ENCODE assay signal across 27 cellular contexts in the genomic region with DNA sequence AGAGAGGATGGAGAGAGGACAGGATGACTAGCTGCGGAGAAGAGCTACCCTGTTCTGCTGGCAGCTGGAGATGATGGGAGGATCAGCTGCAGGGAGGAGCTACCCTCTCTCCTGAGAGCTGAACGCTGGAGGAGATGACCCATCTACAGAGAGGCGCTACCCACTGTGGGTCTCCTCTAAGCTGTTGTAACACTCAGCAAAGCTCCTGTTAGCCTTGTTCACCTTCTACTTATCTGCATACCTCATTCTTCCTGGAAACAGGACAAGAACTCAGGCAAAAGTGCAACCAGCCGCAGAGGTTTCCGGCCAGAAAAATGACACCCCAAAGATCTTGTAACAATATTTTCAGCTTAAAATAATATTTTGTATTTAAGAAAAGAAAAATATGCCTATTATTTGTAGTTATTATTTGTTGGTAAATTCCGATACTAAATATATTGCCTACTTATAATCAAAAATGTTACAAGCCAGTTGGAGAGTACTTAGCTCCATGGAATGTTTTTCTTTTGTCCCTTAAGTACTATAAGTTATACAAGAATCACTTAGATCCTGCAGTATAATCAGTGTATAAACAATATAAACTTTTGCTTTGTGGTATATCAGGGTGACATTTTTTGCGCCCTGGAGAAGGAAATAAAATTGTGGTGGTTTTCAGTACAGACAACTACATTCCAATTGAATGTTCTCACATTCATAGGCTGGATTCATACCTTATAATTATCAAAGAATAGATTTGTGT.
"Had no signal": no experiment of that assay in that cellular context is flagged by ENCODE, and none has a peak within 500 bp of the region (broad histone marks: within the 10 kb centered on the region; RNA-seq: fewer than 3 reads in every experiment).

No MANE protein-coding gene starts in this region.

- H3K4me3 ChIP-seq: coronary artery, esophagus muscularis mucosa, gastroesophageal sphincter, heart left ventricle, hepatocyte, mucosa of descending colon, ovary, psoas muscle, skin epidermis, spleen, thoracic aorta, tibial nerve had no signal

- H3K4me1 Mint-ChIP-seq: mesothelial cell of epicardium; naive thymus-derived CD4-positive, alpha-beta T cell; stimulated activated naive B cell treated with anti-CD40 and anti-IgM and Interleukin-4, amounts not matched to agents 10 μg/mL and 1 μg/mL and 100 μg/mL, for 72 hours had no signal

- H3K9me3 ChIP-seq: esophagus muscularis mucosa, gastroesophageal sphincter, ovary, psoas muscle, thoracic aorta had no signal

- H3K27ac Mint-ChIP-seq: mesothelial cell of epicardium; naive thymus-derived CD4-positive, alpha-beta T cell; nephron; stimulated activated naive B cell treated with anti-CD40 and anti-IgM and Interleukin-4, amounts not matched to agents 10 μg/mL and 1 μg/mL and 100 μg/mL, for 72 hours; stimulated activated naive CD8-positive, alpha-beta T cell treated with anti-CD3 and anti-CD28 coated beads, Interleukin-15, Interleukin-2, amounts not matched to agents 100 ng/mL and 50 ng/mL, for 24 hours had no signal

- FAIRE-seq: endothelial cell of umbilical vein, kidney had no signal

- H3K27me3 Mint-ChIP-seq: naive thymus-derived CD4-positive, alpha-beta T cell; stimulated activated naive B cell treated with anti-CD40 and anti-IgM and Interleukin-4, amounts not matched to agents 10 μg/mL and 1 μg/mL and 100 μg/mL, for 72 hours; stimulated activated naive CD8-positive, alpha-beta T cell treated with anti-CD3 and anti-CD28 coated beads, Interleukin-15, Interleukin-2, amounts not matched to agents 100 ng/mL and 50 ng/mL, for 24 hours had no signal

- H3K36me3 Mint-ChIP-seq: mesothelial cell of epicardium; naive thymus-derived CD4-positive, alpha-beta T cell had no signal

- H3K79me2 ChIP-seq: hepatocyte had no signal

- H3K27me3 ChIP-seq: esophagus muscularis mucosa, foreskin keratinocyte, gastroesophageal sphincter, heart left ventricle, hepatocyte, ovary, spleen, tibial nerve had no signal

- H3K36me3 ChIP-seq: esophagus muscularis mucosa, gastroesophageal sphincter, heart left ventricle, ovary, spleen, thoracic aorta, tibial nerve had no signal

- H3K4me1 ChIP-seq: esophagus muscularis mucosa, foreskin keratinocyte, gastroesophageal sphincter, heart left ventricle, psoas muscle, spleen, tibial nerve had no signal

- H2AFZ ChIP-seq: hepatocyte had no signal

- ATAC-seq: foreskin keratinocyte; gastroesophageal sphincter; heart left ventricle; left lobe of liver; mucosa of descending colon; naive thymus-derived CD4-positive, alpha-beta T cell; psoas muscle; right cardiac atrium had no signal

- H3K9me3 Mint-ChIP-seq: mesothelial cell of epicardium; nephron; stimulated activated naive CD8-positive, alpha-beta T cell treated with anti-CD3 and anti-CD28 coated beads, Interleukin-15, Interleukin-2, amounts not matched to agents 100 ng/mL and 50 ng/mL, for 24 hours had no signal

- H3K4me2 ChIP-seq: hepatocyte had no signal

- H3K27ac ChIP-seq: coronary artery, esophagus muscularis mucosa, foreskin keratinocyte, gastroesophageal sphincter, heart left ventricle, hepatocyte, ovary, psoas muscle, skin epidermis, spleen, thoracic aorta, tibial nerve had no signal

- H3K4me3 Mint-ChIP-seq: mesothelial cell of epicardium; naive thymus-derived CD4-positive, alpha-beta T cell; nephron; stimulated activated naive B cell treated with anti-CD40 and anti-IgM and Interleukin-4, amounts not matched to agents 10 μg/mL and 1 μg/mL and 100 μg/mL, for 72 hours; stimulated activated naive CD8-positive, alpha-beta T cell treated with anti-CD3 and anti-CD28 coated beads, Interleukin-15, Interleukin-2, amounts not matched to agents 100 ng/mL and 50 ng/mL, for 24 hours had no signal

- DNase-seq: dermis blood vessel endothelial cell; effector memory CD4-positive, alpha-beta T cell; foreskin keratinocyte; heart left ventricle; kidney; mesenchymal stem cell; naive thymus-derived CD4-positive, alpha-beta T cell; occipital lobe; psoas muscle; stimulated activated CD4-positive, alpha-beta T cell treated with anti-CD3 and anti-CD28 coated beads, Interleukin-4, amount 100 ng/mL, for 4 hours; stimulated activated naive B cell treated with anti-CD40 and anti-IgM and Interleukin-4, amounts not matched to agents 10 μg/mL and 1 μg/mL and 100 μg/mL, for 72 hours had no signal
